Comparison of ENCODE assay signal across 8 cellular contexts in the genomic region with DNA sequence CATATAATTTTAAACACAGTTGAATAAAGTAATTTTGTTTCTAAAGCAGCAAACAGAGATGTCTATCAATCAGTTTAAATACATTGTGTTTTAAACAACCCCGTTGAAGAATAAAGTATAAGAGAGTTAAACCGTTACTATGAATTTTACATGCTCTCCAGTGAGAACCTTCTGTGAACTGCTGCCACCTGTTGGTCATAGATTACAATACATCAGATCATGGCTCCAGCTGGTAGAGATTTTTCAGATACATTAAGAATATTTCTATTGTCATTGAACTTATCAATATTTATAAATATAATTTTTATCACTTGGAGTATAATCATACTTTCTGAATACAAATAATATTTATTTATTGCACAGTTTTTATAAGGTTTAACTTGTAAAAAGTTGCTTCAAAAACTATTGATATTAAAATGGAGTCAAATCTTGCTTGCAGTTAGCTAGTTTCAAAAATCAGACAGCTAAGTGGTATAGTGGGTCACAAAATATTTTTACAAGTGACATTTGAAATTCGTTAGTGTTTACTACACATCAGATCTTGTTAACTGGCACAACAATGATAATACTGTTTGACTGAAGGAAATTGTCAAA.
DNase-seq lines count a peak whose midpoint lies in the region; ATAC-seq and TF ChIP-seq lines count a peak whose summit lies in the region.

No MANE protein-coding gene starts in this region.

- TF ChIP-seq CTCF in Calu3 (IDR thresholded peaks at IDR 0.05; ENCODE audit: unreplicated experiment) (peak; percentile 50), body of pancreas (IDR thresholded peaks at IDR 0.05) (peak; percentile 25 to 80 (median 62)), liver (IDR thresholded peaks at IDR 0.05; ENCODE audit: low read depth, low read length, missing input control) (peak; percentile 61)

- H3K36me3 ChIP-seq in body of pancreas (replicated peaks in 1 of 2; ENCODE audit: insufficient read depth in 1 of 2, low read depth in 2 of 2), result no peaks in the 10 kb centered on the region
- H3K36me3 ChIP-seq in liver (ENCODE audit: control insufficient read depth in 4 of 4, insufficient read depth in 3 of 4, low read depth in 1 of 4, low read length in 3 of 4), result no peaks in the 10 kb centered on the region

- H3K4me1 ChIP-seq in body of pancreas (no peaks in the 10 kb centered on the region), liver (ENCODE audit: control insufficient read depth in 4 of 4, insufficient read depth in 4 of 4, low read length in 3 of 4) (no peaks in the 10 kb centered on the region)

- no peaks in the 10 kb centered on the region for H3K27me3 ChIP-seq in body of pancreas
- peaks cover 0 to 2% (median 0%) of the 10 kb centered on the region in 4 donors for H3K27me3 ChIP-seq in liver (ENCODE audit: control insufficient read depth in 4 of 4, insufficient read depth in 4 of 4, low read length in 3 of 4)

- H3K36me3 Mint-ChIP-seq in Calu3 (ENCODE audit: insufficient read depth, unreplicated experiment), result no peaks in the 10 kb centered on the region

- 1 to 2% methylated on average over 3 of the region's 3 CpGs for WGBS in body of pancreas, 2 donors
- WGBS in liver, result 2% methylated on average over 3 of the region's 3 CpGs

- H3K4me3 ChIP-seq in body of pancreas (no peak overlapping the region), liver (ENCODE audit: low read depth in 1 of 3, low read length in 3 of 3) (no peak overlapping the region)

- intact Hi-C loops in Calu3 (cut with micrococcal nuclease; ENCODE audit: unreplicated experiment) (loop anchor here (2.0 to 10.0 kb wide), 6 partner anchors 105 to 932 kb away; no protein-coding TSS in a partner anchor), body of pancreas (cut with DNase I) (no loop called here)

- no TSS peak for BruUV-seq in Calu3 (replicated peaks; lab: Mats Ljungman, UMichigan)

- H3K27ac ChIP-seq in body of pancreas (no peak overlapping the region), liver (ENCODE audit: low read depth in 1 of 2, low read length in 2 of 2) (no peak overlapping the region)

- no peak overlapping the region for H3K9ac ChIP-seq in liver (ENCODE audit: low read depth in 1 of 2, low read length in 2 of 2)

- TF ChIP-seq RAD21 in liver (IDR thresholded peaks at IDR 0.05), result peak; percentile 78 to 81

- no peak overlapping the region for H3K27ac Mint-ChIP-seq in Calu3 (ENCODE audit: unreplicated experiment)

- H3K9me3 ChIP-seq in body of pancreas (no peaks in the 10 kb centered on the region), liver (ENCODE audit: control insufficient read depth in 4 of 4, low read length in 3 of 4) (no peaks in the 10 kb centered on the region)

- no peaks in the 10 kb centered on the region for H3K4me1 Mint-ChIP-seq in Calu3 (ENCODE audit: low read depth, unreplicated experiment)

- ATAC-seq in GM18870 (IDR thresholded peaks at IDR 0.05; ENCODE audit: unreplicated experiment), result peak; percentile 91
- ATAC-seq in HG03139 (IDR thresholded peaks at IDR 0.05; ENCODE audit: unreplicated experiment), result peak; percentile 82
- ATAC-seq in body of pancreas, result peak; percentile 63

- no peaks in the 10 kb centered on the region for H3K9me3 Mint-ChIP-seq in Calu3 (ENCODE audit: low read depth, unreplicated experiment)

- TF ChIP-seq POLR2A in body of pancreas (IDR thresholded peaks at IDR 0.05), result no peak

- CTCF ChIA-PET in Calu3 (lab: Charles Lee), result interaction anchor here (0.6 to 1.5 kb wide), 3 partner anchors 284 to 438 kb away, joined by 3 to 5 read pairs (median 4); no protein-coding TSS in a partner anchor

- DNase-seq in Calu3 (peak; percentile 49), NCI-H446 (lab: John Stamatoyannopoulos, UW) (peak; percentile 32 to 85), body of pancreas (peak; percentile 34 to 51 (median 38)), NCI-H774 (lab: John Stamatoyannopoulos, UW) (no peak)
- DNase-seq in activated CD4-positive, CD25-positive, alpha-beta regulatory T cell (lab: John Stamatoyannopoulos, UW), result no peak

- H3K27me3 Mint-ChIP-seq in Calu3 (ENCODE audit: unreplicated experiment), result no peaks in the 10 kb centered on the region

- no peak overlapping the region for H3K4me3 Mint-ChIP-seq in Calu3 (ENCODE audit: low read depth, unreplicated experiment)

TF ChIP-seq in liver, 16 proteins besides CTCF, POLR2A, EP300 and RAD21:
- TF ChIP-seq JUND (IDR thresholded peaks at IDR 0.05), result no peak
- TF ChIP-seq SP1 (IDR thresholded peaks at IDR 0.05), result no peak
- no peak for TF ChIP-seq TAF1 (conservative IDR thresholded peaks at IDR 0.05)
- TF ChIP-seq MAX (IDR thresholded peaks at IDR 0.05), result no peak
- no peak for TF ChIP-seq EGR1 (IDR thresholded peaks at IDR 0.05; ENCODE audit: low read depth in 2 of 2)
- no peak for TF ChIP-seq ZBTB33 (IDR thresholded peaks at IDR 0.05)
- no peak for TF ChIP-seq FOXA1 (IDR thresholded peaks at IDR 0.05)
- TF ChIP-seq FOXA2 (IDR thresholded peaks at IDR 0.05), result no peak
- no peak for TF ChIP-seq REST (IDR thresholded peaks at IDR 0.05)
- no peak for TF ChIP-seq HNF4A (conservative IDR thresholded peaks at IDR 0.05)
- TF ChIP-seq GABPA (IDR thresholded peaks at IDR 0.05 in 1 of 2, conservative IDR thresholded peaks at IDR 0.05 in 1 of 2), result no peak
- no peak for TF ChIP-seq HNF4G (IDR thresholded peaks at IDR 0.05)
- no peak for TF ChIP-seq YY1 (IDR thresholded peaks at IDR 0.05)
- no peak for TF ChIP-seq NR2F2 (IDR thresholded peaks at IDR 0.05)
- no peak for TF ChIP-seq RXRA (IDR thresholded peaks at IDR 0.05)
- TF ChIP-seq, protein P1, sequence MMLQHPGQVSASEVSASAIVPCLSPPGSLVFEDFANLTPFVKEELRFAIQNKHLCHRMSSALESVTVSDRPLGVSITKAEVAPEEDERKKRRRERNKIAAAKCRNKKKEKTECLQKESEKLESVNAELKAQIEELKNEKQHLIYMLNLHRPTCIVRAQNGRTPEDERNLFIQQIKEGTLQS (IDR thresholded peaks at IDR 0.05), result no peak

Comparison
In these comparisons a context has a peak if more than half of its experiments do, and no peak if none do; other contexts are left out.
1. DNase-seq: peak in Calu3 (single experiment), NCI-H446 (2 of 2) and body of pancreas (4 of 4); none in activated CD4-positive, CD25-positive, alpha-beta regulatory T cell (0 of 4) and NCI-H774 (single experiment).
2. Peak in every context shown above with its lines, with median percentiles within 50 percentile points of each other: CTCF ChIP-seq and ATAC-seq.